ENCODE assay signal across 1 cellular context in genomic region chr7:425794-426188, GRCh38.
TF ChIP-seq lines count a peak whose summit lies in the region.

No MANE protein-coding gene starts in this region.

TF ChIP-seq in WTC11, 78 proteins besides CTCF, POLR2A, EP300 and RAD21 (continued from another document):
- no peak for TF ChIP-seq ZNF532 (CRISPR knock-in tag; IDR thresholded peaks at IDR 0.05; ENCODE audit: borderline replicate concordance)
- TF ChIP-seq ZSCAN18 (CRISPR knock-in tag; IDR thresholded peaks at IDR 0.05): no peak
- no peak for TF ChIP-seq ZNF423 (CRISPR knock-in tag; IDR thresholded peaks at IDR 0.05)
- no peak for TF ChIP-seq MLX (CRISPR knock-in tag; IDR thresholded peaks at IDR 0.05)
- no peak for TF ChIP-seq E2F1 (CRISPR knock-in tag; IDR thresholded peaks at IDR 0.05)
- no peak for TF ChIP-seq NFYB (CRISPR knock-in tag; conservative IDR thresholded peaks at IDR 0.05; ENCODE audit: low read depth)
